Comparison of ENCODE assay signal across 8 cellular contexts in the genomic region with DNA sequence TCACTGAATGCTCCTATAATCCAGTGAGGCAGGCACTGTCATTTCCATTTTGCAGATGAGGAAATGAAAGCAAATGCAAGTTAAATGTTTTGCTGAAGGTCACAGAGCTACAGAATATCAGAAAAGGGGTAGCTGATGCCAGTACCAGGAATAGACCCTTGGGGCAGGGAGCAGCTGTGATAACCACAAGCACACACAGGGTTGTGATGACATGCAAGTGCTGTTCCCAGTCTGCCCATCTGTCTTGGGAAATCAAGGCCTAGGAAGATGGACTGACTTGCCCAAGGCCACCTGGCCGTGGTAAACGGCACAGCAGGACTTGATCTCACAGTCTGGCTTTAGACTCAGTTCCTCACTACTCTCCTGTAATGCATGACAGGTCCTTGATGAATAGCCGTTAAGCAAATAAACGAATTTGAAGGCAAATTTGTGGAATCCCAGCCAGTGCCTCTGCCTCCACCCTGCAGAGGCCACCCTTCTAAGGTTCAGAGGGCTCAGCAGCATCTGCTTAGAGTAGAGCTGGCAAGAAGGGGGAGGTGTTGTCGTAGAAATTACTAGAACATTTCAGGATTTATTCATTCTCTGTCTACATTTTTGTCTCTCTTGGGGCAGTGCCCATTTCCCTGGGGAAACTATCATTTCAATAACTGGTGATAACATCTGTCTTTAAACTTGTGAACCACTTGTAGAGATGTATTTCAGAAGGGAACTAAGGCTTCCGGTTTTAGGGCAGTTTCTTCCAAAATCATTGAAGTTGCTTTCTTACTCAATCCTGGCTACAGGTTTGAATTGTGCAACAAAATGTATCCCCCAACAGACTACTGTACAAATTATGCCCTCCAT. TPM values are rescaled to one million over a fixed set of nuclear protein-coding genes. Genes with fewer than 3 reads are reported as not detected.
DNase-seq lines count a peak whose midpoint lies in the region; ATAC-seq and TF ChIP-seq lines count a peak whose summit lies in the region.

No MANE protein-coding gene starts in this region.

- H3K9me3 Mint-ChIP-seq in natural killer cell treated with Interleukin-12 subunit alpha and Interleukin-12 subunit beta and Interleukin-15 and Interleukin-18, amount 100 ng/mL, for 72 hours: peaks cover 8% of the 10 kb centered on the region

- intact Hi-C loops in PC-3 (cut with micrococcal nuclease) (no loop called here), tibial artery (cut with DNase I; ENCODE audit: low total_unique reads) (no loop called here)

- H3K9me3 ChIP-seq in PC-3 (ENCODE audit: low read length) (no peaks in the 10 kb centered on the region), tibial artery (peaks cover 0 to 6% (median 0%) of the 10 kb centered on the region in 3 donors)

- POLR2A ChIA-PET in PC-3 (lab: Charles Lee; ENCODE audit: unreplicated experiment): no interaction called here

- H3K4me1 ChIP-seq in PC-3 (ENCODE audit: insufficient read depth, low read length): peaks cover 7% of the 10 kb centered on the region; the same call in 1 of the 2 replicates
- H3K4me1 ChIP-seq in tibial artery: peaks cover 0 to 8% (median 3%) of the 10 kb centered on the region in 4 donors

- H3K4me3 Mint-ChIP-seq in natural killer cell treated with Interleukin-12 subunit alpha and Interleukin-12 subunit beta and Interleukin-15 and Interleukin-18, amount 100 ng/mL, for 72 hours: peak overlapping the region; percentile 64

- CTCF ChIA-PET in PC-3 (lab: Charles Lee): no interaction called here

- H3K9me2 ChIP-seq in PC-3 (replicated peaks; ENCODE audit: low read length): no peaks in the 10 kb centered on the region

- H3K4me3 ChIP-seq in PC-3 (ENCODE audit: low read length): no peak overlapping the region
- H3K4me3 ChIP-seq in tibial artery: no peak overlapping the region

- no peaks in the 10 kb centered on the region for H3K79me2 ChIP-seq in PC-3 (ENCODE audit: low read length)

- peaks cover 14 to 54% of the 10 kb centered on the region in 2 donors for H3K4me1 Mint-ChIP-seq in natural killer cell treated with Interleukin-12 subunit alpha and Interleukin-12 subunit beta and Interleukin-15 and Interleukin-18, amount 100 ng/mL, for 72 hours (ENCODE audit: low read depth in 2 of 2)

- H3K4me2 ChIP-seq in PC-3 (ENCODE audit: low read length): no peak overlapping the region

- DNase-seq in A172 (ENCODE audit: low spot score) (peak; percentile 57), PC-3 (no peak), H4 (ENCODE audit: low spot score) (no peak), tibial artery (no peak), RKO (ENCODE audit: low spot score) (no peak)
- DNase-seq in natural killer cell treated with Interleukin-12 subunit alpha and Interleukin-12 subunit beta and Interleukin-15 and Interleukin-18, amount 100 ng/mL, for 72 hours (ENCODE audit: low spot score): no peak

- no peak overlapping the region for H2AFZ ChIP-seq in PC-3 (ENCODE audit: low read length)

- H3K9ac ChIP-seq in PC-3 (ENCODE audit: low read length): no peak overlapping the region

- no peak overlapping the region for H3K27ac ChIP-seq in PC-3 (ENCODE audit: low read length)
- H3K27ac ChIP-seq in tibial artery: no peak overlapping the region

- H3K36me3 ChIP-seq in PC-3 (ENCODE audit: low read depth, low read length) (no peaks in the 10 kb centered on the region), tibial artery (no peaks in the 10 kb centered on the region)

- H3K27me3 Mint-ChIP-seq in natural killer cell treated with Interleukin-12 subunit alpha and Interleukin-12 subunit beta and Interleukin-15 and Interleukin-18, amount 100 ng/mL, for 72 hours: no peaks in the 10 kb centered on the region

- H3K36me3 Mint-ChIP-seq in natural killer cell treated with Interleukin-12 subunit alpha and Interleukin-12 subunit beta and Interleukin-15 and Interleukin-18, amount 100 ng/mL, for 72 hours: peaks cover 14% of the 10 kb centered on the region

- H3F3A ChIP-seq in PC-3 (ENCODE audit: low read length, unreplicated experiment): no peaks in the 10 kb centered on the region

- H4K20me1 ChIP-seq in PC-3 (ENCODE audit: low read length): no peaks in the 10 kb centered on the region

- 0 out of 2 replicates have a peak, but pooled peaks have one; percentile 19 for TF ChIP-seq CTCF in PC-3 (conservative IDR thresholded peaks at IDR 0.05; ENCODE audit: low read depth, low read length)
- no peak for TF ChIP-seq CTCF in tibial artery (IDR thresholded peaks at IDR 0.05)

- no TSS peak for BruUV-seq in PC-3 (replicated peaks; lab: Mats Ljungman, UMichigan)

- H3K27me3 ChIP-seq in PC-3 (ENCODE audit: low read length): no peaks in the 10 kb centered on the region
- no peaks in the 10 kb centered on the region for H3K27me3 ChIP-seq in tibial artery

- H3K27ac Mint-ChIP-seq in natural killer cell treated with Interleukin-12 subunit alpha and Interleukin-12 subunit beta and Interleukin-15 and Interleukin-18, amount 100 ng/mL, for 72 hours: no peak overlapping the region

- peak; percentile 28 for ATAC-seq in GM18870 (IDR thresholded peaks at IDR 0.05; ENCODE audit: unreplicated experiment)
- peak; percentile 40 for ATAC-seq in HG03108 (IDR thresholded peaks at IDR 0.05; ENCODE audit: unreplicated experiment)
- ATAC-seq in PC-3: peak; percentile 26
- peak in 1 of 2 donors; percentile 14 for ATAC-seq in natural killer cell treated with Interleukin-12 subunit alpha and Interleukin-12 subunit beta and Interleukin-15 and Interleukin-18, amount 100 ng/mL, for 72 hours

RNA-seq across cellular contexts. Expression of gene MRPS6, which starts 53.2 kb away (rescaled TPM):
- total RNA-seq in A172 (2014; rRNA removed; shearing (Covaris generic)): 55.4 and 62.2 TPM in 2 replicates
- 32.8 and 35.0 TPM in 2 replicates for total RNA-seq in PC-3 (2014; rRNA removed)
- 100 to 1,000 TPM; 122 to 188 TPM for total RNA-seq in natural killer cell treated with Interleukin-12 subunit alpha and Interleukin-12 subunit beta and Interleukin-15 and Interleukin-18, amount 100 ng/mL, for 72 hours
- total RNA-seq in H4 (2014; rRNA removed; shearing (Covaris generic)): 26.8 and 40.9 TPM in 2 replicates

RNA-seq across cellular contexts. Expression of gene SLC5A3, which starts 53.2 kb away (rescaled TPM):
- total RNA-seq in A172 (2014; rRNA removed; shearing (Covaris generic)): 21.7 and 22.6 TPM in 2 replicates
- 13.4 and 13.8 TPM in 2 replicates for total RNA-seq in PC-3 (2014; rRNA removed)
- total RNA-seq in natural killer cell treated with Interleukin-12 subunit alpha and Interleukin-12 subunit beta and Interleukin-15 and Interleukin-18, amount 100 ng/mL, for 72 hours: 10 to 100 TPM; 36.1 to 59.1 TPM
- 8.5 and 11.4 TPM in 2 replicates for total RNA-seq in H4 (2014; rRNA removed; shearing (Covaris generic))
